Comparison of ENCODE assay signal across 17 cellular contexts in the genomic region with DNA sequence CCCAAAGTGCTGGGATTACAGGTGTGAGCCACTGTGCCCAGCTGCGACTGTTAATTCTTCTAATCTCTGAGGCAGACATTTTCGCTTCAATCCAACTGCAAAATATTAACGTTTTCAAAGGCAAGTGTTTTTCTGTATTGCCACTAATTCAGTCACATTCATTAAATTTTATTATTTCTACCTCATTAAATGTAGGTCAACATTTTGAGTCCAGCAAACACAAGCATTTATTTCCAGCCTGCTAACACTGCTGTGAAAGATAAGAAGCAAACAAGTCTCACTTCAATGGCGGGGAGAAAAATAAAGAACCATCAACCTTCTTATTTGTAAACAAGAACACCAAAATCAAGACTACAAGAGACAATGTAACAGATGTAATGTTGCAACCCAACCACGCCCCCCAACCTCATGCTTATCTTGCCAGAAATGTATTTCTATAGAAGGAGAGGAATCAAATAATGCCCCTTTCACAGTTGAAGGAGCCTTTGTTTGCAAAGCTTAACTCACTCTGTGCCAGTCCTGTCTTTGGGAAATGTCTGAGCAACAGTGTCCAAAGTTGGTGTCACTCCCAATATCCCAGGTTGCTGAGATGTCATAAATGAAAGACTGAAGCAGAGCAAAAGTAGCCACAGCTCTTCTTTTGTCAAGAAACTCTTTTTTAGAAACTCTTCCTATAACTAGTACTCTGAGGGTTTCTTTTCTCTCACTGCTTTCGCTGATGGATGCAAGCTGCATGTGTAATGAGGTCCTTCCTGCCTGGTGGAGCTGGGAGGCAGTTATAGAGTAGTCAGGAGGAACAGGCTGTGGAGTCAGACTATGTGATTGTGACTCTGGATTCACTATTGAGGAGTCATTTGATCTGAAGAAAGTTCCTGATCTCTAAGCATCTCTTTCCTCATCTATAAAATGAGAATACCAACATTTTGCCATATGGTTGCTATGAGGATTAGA. TPM values are rescaled to one million over a fixed set of nuclear protein-coding genes. Genes with fewer than 3 reads are reported as not detected.
A peak's percentile ranks its signal among the peaks of the same experiment; 100 is the strongest.
DNase-seq lines count a peak whose midpoint lies in the region; ATAC-seq and TF ChIP-seq lines count a peak whose summit lies in the region.
"Had no signal": no experiment of that assay in that cellular context is flagged by ENCODE, and none has a peak within 500 bp of the region (broad histone marks: within the 10 kb centered on the region; RNA-seq: fewer than 3 reads in every experiment).

No MANE protein-coding gene starts in this region.

- no peak overlapping the region for H3K4me3 Mint-ChIP-seq in activated naive CD4-positive, alpha-beta T cell treated with anti-CD3 and anti-CD28 coated beads for 36 hours
- H3K4me3 Mint-ChIP-seq in activated naive CD8-positive, alpha-beta T cell = peak overlapping the region; percentile 42
- H3K4me3 Mint-ChIP-seq: dendritic cell treated with granulocyte-macrophage colony-stimulating factor and Interleukin-4, amounts not matched to agents 40 ng/mL and 50 ng/mL, for 4 days; neural crest cell had no signal

- H3K27ac Mint-ChIP-seq in activated naive CD4-positive, alpha-beta T cell treated with anti-CD3 and anti-CD28 coated beads for 36 hours = peak overlapping the region; percentile 55
- peak overlapping the region; percentile 56 for H3K27ac Mint-ChIP-seq in activated naive CD8-positive, alpha-beta T cell
- H3K27ac Mint-ChIP-seq: dendritic cell treated with granulocyte-macrophage colony-stimulating factor and Interleukin-4, amounts not matched to agents 40 ng/mL and 50 ng/mL, for 4 days had no signal

- H3K36me3 ChIP-seq in testis (ENCODE audit: low read depth, missing control alignments) (no peaks in the 10 kb centered on the region), esophagus squamous epithelium (no peaks in the 10 kb centered on the region)
- H3K36me3 ChIP-seq: brain microvascular endothelial cell, Peyer's patch had no signal

- H3K4me1 Mint-ChIP-seq in activated naive CD4-positive, alpha-beta T cell treated with anti-CD3 and anti-CD28 coated beads for 36 hours (ENCODE audit: low read depth) = peaks cover 85% of the 10 kb centered on the region
- H3K4me1 Mint-ChIP-seq in activated naive CD8-positive, alpha-beta T cell (ENCODE audit: low read depth) = peaks cover 89% of the 10 kb centered on the region

- TF ChIP-seq CTCF in testis (IDR thresholded peaks at IDR 0.05) = no peak
- TF ChIP-seq CTCF in esophagus squamous epithelium (IDR thresholded peaks at IDR 0.05) = no peak

- no peaks in the 10 kb centered on the region for H3K9me3 Mint-ChIP-seq in activated naive CD4-positive, alpha-beta T cell treated with anti-CD3 and anti-CD28 coated beads for 36 hours
- no peaks in the 10 kb centered on the region for H3K9me3 Mint-ChIP-seq in activated naive CD8-positive, alpha-beta T cell (ENCODE audit: low read depth)
- H3K9me3 Mint-ChIP-seq: dendritic cell treated with granulocyte-macrophage colony-stimulating factor and Interleukin-4, amounts not matched to agents 40 ng/mL and 50 ng/mL, for 4 days had no signal

- H3K27ac ChIP-seq in layer of hippocampus (ENCODE audit: low read depth, low read length) (peak overlapping the region; percentile 54), testis (no peak overlapping the region), esophagus squamous epithelium (no peak overlapping the region)
- H3K27ac ChIP-seq: brain microvascular endothelial cell, Peyer's patch had no signal

- ATAC-seq in HG03095 (IDR thresholded peaks at IDR 0.05; ENCODE audit: unreplicated experiment) = no peak
- no peak for ATAC-seq in GM18909 (IDR thresholded peaks at IDR 0.05; ENCODE audit: poor library complexity, unreplicated experiment)
- ATAC-seq: SK-N-SH treated with all-trans-retinoic acid at 6 μM for 48 hours had no signal

- 54 to 70% methylated on average over 6 of the region's 6 CpGs for WGBS in testis, 2 donors
- WGBS in esophagus squamous epithelium, 2 donors = 92 to 96% methylated on average over 6 of the region's 6 CpGs

- TF ChIP-seq POLR2A in testis (IDR thresholded peaks at IDR 0.05) (no peak), esophagus squamous epithelium (IDR thresholded peaks at IDR 0.05) (no peak)

- no peak for DNase-seq in activated naive CD4-positive, alpha-beta T cell treated with anti-CD3 and anti-CD28 coated beads for 36 hours
- no peak for DNase-seq in activated naive CD4-positive, alpha-beta T cell treated with anti-CD3 and anti-CD28 coated beads, Interleukin-2, amount 50 U/mL, for 16 hours
- DNase-seq in testis = peak; percentile 56
- no peak for DNase-seq in esophagus squamous epithelium (lab: John Stamatoyannopoulos, UW)
- DNase-seq: activated gamma-delta T cell treated with Interleukin-2 at 50 U/mL for 16 hours, brain microvascular endothelial cell, COR-L47, erythroblast, glutamatergic neuron, Peyer's patch had no signal

- H3K27me3 Mint-ChIP-seq in activated naive CD4-positive, alpha-beta T cell treated with anti-CD3 and anti-CD28 coated beads for 36 hours (ENCODE audit: low read depth) = no peaks in the 10 kb centered on the region
- H3K27me3 Mint-ChIP-seq in activated naive CD8-positive, alpha-beta T cell = no peaks in the 10 kb centered on the region
- H3K27me3 Mint-ChIP-seq: dendritic cell treated with granulocyte-macrophage colony-stimulating factor and Interleukin-4, amounts not matched to agents 40 ng/mL and 50 ng/mL, for 4 days had no signal

- peaks cover 29% of the 10 kb centered on the region for H3K36me3 Mint-ChIP-seq in activated naive CD4-positive, alpha-beta T cell treated with anti-CD3 and anti-CD28 coated beads for 36 hours (ENCODE audit: low read depth)
- H3K36me3 Mint-ChIP-seq in activated naive CD8-positive, alpha-beta T cell = peaks cover 36% of the 10 kb centered on the region

- H3K27me3 ChIP-seq in layer of hippocampus (ENCODE audit: control insufficient read depth, insufficient read depth, low read length) (no peaks in the 10 kb centered on the region), testis (no peaks in the 10 kb centered on the region), esophagus squamous epithelium (no peaks in the 10 kb centered on the region)
- H3K27me3 ChIP-seq: brain microvascular endothelial cell, Peyer's patch had no signal

- intact Hi-C loops in activated naive CD4-positive, alpha-beta T cell treated with anti-CD3 and anti-CD28 coated beads for 36 hours (cut with micrococcal nuclease) = no loop called here
- intact Hi-C loops in testis (cut with DNase I; ENCODE audit: low total_unique reads) = no loop called here
- intact Hi-C loops in esophagus squamous epithelium (cut with DNase I) = no loop called here

- CTCF ChIA-PET in activated naive CD4-positive, alpha-beta T cell treated with anti-CD3 and anti-CD28 coated beads for 36 hours (lab: Charles Lee) = interaction anchor here (1.0 to 2.0 kb wide), 2 partner anchors 13 to 32 kb away, joined by 3 to 4 read pairs; no protein-coding TSS in a partner anchor

- H3K4me1 ChIP-seq in testis (no peaks in the 10 kb centered on the region), esophagus squamous epithelium (peaks cover 0 to 7% (median 0%) of the 10 kb centered on the region in 3 donors)
- H3K4me1 ChIP-seq: Peyer's patch had no signal

- H3K9me3 ChIP-seq in testis = no peaks in the 10 kb centered on the region
- no peaks in the 10 kb centered on the region for H3K9me3 ChIP-seq in esophagus squamous epithelium
- H3K9me3 ChIP-seq: Peyer's patch had no signal

- no peak overlapping the region for H3K4me3 ChIP-seq in testis
- H3K4me3 ChIP-seq in esophagus squamous epithelium = no peak overlapping the region
- H3K4me3 ChIP-seq: Peyer's patch had no signal

RNA-seq across cellular contexts. Expression of gene DOCK10, which starts 8.6 kb away (rescaled TPM):
- 100 to 1,000 TPM; 123 to 137 TPM for total RNA-seq in activated naive CD4-positive, alpha-beta T cell treated with anti-CD3 and anti-CD28 coated beads for 36 hours
- total RNA-seq in testis = 10 to 100 TPM; 11.4 to 20.2 TPM
- 2.9 TPM for polyA plus RNA-seq in testis (ENCODE audit: insufficient read depth, low read depth, low replicate concordance)
- 10 to 100 TPM in 3 of 4 donors, 1 to 10 TPM in 1; 9.2 to 16.6 (median 11.7) TPM for total RNA-seq in esophagus squamous epithelium

Comparison
In these comparisons a context has a peak if more than half of its experiments do, and no peak if none do; other contexts are left out.
1. RNA of gene DOCK10, which starts 8.6 kb away (total RNA-seq): 123 to 137 TPM in activated naive CD4-positive, alpha-beta T cell treated with anti-CD3 and anti-CD28 coated beads for 36 hours; 11.4 to 20.2 TPM in testis and 9.2 to 16.6 TPM in esophagus squamous epithelium; every median in the first group is over 4 times any median in the second.